1 cellular context compared by ENCODE assay signal in the genomic region with DNA sequence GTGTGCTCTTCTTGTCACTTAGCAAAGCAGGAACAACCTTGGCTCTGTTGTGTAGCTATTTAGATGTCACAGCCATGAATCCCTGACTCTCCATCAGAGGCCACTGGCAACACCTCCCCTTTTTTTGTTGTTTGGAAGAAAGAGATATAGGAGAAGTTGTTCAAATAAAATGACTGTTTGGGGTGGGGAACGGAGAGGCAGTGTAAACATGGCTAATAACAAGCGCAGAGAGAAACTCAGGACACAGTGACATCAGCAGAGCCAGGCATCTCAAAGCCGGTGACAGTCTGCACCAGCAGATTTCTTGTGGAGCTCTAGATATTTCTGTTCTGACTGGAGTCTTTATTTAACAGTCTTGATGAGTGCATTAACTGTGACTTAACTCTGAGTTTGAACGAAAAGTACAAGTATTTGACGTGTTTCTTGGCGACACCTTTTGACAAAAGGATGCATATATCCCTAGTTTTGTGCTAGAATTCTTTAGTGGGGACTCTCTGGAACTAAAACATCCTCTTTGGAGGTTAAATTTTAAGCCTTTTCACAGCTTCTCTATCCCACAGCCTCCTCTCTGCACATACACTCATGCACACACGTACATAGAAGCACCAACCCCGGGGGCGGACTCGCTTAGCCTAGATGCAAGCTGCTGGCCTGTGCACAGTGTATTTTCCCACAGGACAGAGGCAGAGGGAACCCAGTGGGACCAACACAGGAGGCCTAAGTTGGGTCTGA.
TF ChIP-seq lines count a peak whose summit lies in the region.

No MANE protein-coding gene starts in this region.

TF ChIP-seq in HepG2, 621 proteins besides CTCF, POLR2A, EP300 and RAD21 (continued from another document and continues in another):
- TF ChIP-seq, protein P1, sequence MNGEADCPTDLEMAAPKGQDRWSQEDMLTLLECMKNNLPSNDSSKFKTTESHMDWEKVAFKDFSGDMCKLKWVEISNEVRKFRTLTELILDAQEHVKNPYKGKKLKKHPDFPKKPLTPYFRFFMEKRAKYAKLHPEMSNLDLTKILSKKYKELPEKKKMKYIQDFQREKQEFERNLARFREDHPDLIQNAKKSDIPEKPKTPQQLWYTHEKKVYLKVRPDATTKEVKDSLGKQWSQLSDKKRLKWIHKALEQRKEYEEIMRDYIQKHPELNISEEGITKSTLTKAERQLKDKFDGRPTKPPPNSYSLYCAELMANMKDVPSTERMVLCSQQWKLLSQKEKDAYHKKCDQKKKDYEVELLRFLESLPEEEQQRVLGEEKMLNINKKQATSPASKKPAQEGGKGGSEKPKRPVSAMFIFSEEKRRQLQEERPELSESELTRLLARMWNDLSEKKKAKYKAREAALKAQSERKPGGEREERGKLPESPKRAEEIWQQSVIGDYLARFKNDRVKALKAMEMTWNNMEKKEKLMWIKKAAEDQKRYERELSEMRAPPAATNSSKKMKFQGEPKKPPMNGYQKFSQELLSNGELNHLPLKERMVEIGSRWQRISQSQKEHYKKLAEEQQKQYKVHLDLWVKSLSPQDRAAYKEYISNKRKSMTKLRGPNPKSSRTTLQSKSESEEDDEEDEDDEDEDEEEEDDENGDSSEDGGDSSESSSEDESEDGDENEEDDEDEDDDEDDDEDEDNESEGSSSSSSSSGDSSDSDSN (CRISPR knock-in tag; IDR thresholded peaks at IDR 0.05), result no peak
- TF ChIP-seq NCOA1 (CRISPR knock-in tag; IDR thresholded peaks at IDR 0.05) (no peak), SOX5 (CRISPR knock-in tag; IDR thresholded peaks at IDR 0.05; ENCODE audit: borderline replicate concordance) (peak; percentile 87), ZNF704 (CRISPR knock-in tag; IDR thresholded peaks at IDR 0.05; ENCODE audit: borderline replicate concordance) (no peak), ZNF230 (CRISPR knock-in tag; IDR thresholded peaks at IDR 0.05) (no peak), ZNF619 (CRISPR knock-in tag; IDR thresholded peaks at IDR 0.05) (no peak), TEAD2 (CRISPR knock-in tag; IDR thresholded peaks at IDR 0.05) (no peak), ESRRA (CRISPR knock-in tag; IDR thresholded peaks at IDR 0.05; ENCODE audit: low read depth) (no peak), CHD4 (IDR thresholded peaks at IDR 0.05; ENCODE audit: borderline replicate concordance, low read length) (no peak), CAMTA2 (CRISPR knock-in tag; IDR thresholded peaks at IDR 0.05; ENCODE audit: borderline replicate concordance) (no peak), ZNF335 (CRISPR knock-in tag; IDR thresholded peaks at IDR 0.05) (no peak; the same call in 1 of the 2 replicates), ATF4 (CRISPR knock-in tag; IDR thresholded peaks at IDR 0.05) (peak in 1 of 2 experiments; percentile 43; a peak in 2 of 4 replicates), ZSCAN30 (CRISPR knock-in tag; IDR thresholded peaks at IDR 0.05) (no peak), ZBTB20 (CRISPR knock-in tag; IDR thresholded peaks at IDR 0.05; ENCODE audit: borderline replicate concordance, low read depth) (no peak), TFE3 (CRISPR knock-in tag; IDR thresholded peaks at IDR 0.05) (no peak), MTERF4 (CRISPR knock-in tag; IDR thresholded peaks at IDR 0.05) (no peak), SMAD1 (CRISPR knock-in tag; IDR thresholded peaks at IDR 0.05; ENCODE audit: borderline replicate concordance, low read depth) (no peak), HOXA3 (CRISPR knock-in tag; IDR thresholded peaks at IDR 0.05) (0 out of 2 replicates have a peak, but pooled peaks have one; percentile 48), ZNF567 (CRISPR knock-in tag; IDR thresholded peaks at IDR 0.05; ENCODE audit: borderline replicate concordance) (no peak), ZNF552 (CRISPR knock-in tag; IDR thresholded peaks at IDR 0.05; ENCODE audit: borderline replicate concordance) (no peak), ZSCAN22 (CRISPR knock-in tag; IDR thresholded peaks at IDR 0.05) (no peak), GTF3A (CRISPR knock-in tag; conservative IDR thresholded peaks at IDR 0.05) (no peak), SATB2 (CRISPR knock-in tag; IDR thresholded peaks at IDR 0.05) (peak; percentile 63; the same call in 1 of the 2 replicates), FOXA3 (CRISPR knock-in tag; IDR thresholded peaks at IDR 0.05) (peak; percentile 95), USF2 (IDR thresholded peaks at IDR 0.05; ENCODE audit: low read depth, low read length) (no peak), USF2 (CRISPR knock-in tag; IDR thresholded peaks at IDR 0.05; ENCODE audit: borderline replicate concordance) (no peak), ZNF296 (CRISPR knock-in tag; conservative IDR thresholded peaks at IDR 0.05) (no peak), SIN3B (IDR thresholded peaks at IDR 0.05; ENCODE audit: low read length) (no peak), ZNF430 (CRISPR knock-in tag; IDR thresholded peaks at IDR 0.05) (no peak)
- TF ChIP-seq, protein P2, sequence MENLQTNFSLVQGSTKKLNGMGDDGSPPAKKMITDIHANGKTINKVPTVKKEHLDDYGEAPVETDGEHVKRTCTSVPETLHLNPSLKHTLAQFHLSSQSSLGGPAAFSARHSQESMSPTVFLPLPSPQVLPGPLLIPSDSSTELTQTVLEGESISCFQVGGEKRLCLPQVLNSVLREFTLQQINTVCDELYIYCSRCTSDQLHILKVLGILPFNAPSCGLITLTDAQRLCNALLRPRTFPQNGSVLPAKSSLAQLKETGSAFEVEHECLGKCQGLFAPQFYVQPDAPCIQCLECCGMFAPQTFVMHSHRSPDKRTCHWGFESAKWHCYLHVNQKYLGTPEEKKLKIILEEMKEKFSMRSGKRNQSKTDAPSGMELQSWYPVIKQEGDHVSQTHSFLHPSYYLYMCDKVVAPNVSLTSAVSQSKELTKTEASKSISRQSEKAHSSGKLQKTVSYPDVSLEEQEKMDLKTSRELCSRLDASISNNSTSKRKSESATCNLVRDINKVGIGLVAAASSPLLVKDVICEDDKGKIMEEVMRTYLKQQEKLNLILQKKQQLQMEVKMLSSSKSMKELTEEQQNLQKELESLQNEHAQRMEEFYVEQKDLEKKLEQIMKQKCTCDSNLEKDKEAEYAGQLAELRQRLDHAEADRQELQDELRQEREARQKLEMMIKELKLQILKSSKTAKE (CRISPR knock-in tag; IDR thresholded peaks at IDR 0.05; ENCODE audit: borderline replicate concordance), result no peak
- TF ChIP-seq, protein P3, sequence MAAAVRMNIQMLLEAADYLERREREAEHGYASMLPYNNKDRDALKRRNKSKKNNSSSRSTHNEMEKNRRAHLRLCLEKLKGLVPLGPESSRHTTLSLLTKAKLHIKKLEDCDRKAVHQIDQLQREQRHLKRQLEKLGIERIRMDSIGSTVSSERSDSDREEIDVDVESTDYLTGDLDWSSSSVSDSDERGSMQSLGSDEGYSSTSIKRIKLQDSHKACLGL (CRISPR knock-in tag; IDR thresholded peaks at IDR 0.05), result no peak
- TF ChIP-seq, protein P4, sequence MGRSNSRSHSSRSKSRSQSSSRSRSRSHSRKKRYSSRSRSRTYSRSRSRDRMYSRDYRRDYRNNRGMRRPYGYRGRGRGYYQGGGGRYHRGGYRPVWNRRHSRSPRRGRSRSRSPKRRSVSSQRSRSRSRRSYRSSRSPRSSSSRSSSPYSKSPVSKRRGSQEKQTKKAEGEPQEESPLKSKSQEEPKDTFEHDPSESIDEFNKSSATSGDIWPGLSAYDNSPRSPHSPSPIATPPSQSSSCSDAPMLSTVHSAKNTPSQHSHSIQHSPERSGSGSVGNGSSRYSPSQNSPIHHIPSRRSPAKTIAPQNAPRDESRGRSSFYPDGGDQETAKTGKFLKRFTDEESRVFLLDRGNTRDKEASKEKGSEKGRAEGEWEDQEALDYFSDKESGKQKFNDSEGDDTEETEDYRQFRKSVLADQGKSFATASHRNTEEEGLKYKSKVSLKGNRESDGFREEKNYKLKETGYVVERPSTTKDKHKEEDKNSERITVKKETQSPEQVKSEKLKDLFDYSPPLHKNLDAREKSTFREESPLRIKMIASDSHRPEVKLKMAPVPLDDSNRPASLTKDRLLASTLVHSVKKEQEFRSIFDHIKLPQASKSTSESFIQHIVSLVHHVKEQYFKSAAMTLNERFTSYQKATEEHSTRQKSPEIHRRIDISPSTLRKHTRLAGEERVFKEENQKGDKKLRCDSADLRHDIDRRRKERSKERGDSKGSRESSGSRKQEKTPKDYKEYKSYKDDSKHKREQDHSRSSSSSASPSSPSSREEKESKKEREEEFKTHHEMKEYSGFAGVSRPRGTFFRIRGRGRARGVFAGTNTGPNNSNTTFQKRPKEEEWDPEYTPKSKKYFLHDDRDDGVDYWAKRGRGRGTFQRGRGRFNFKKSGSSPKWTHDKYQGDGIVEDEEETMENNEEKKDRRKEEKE (IDR thresholded peaks at IDR 0.05), result no peak
- TF ChIP-seq, protein P5, sequence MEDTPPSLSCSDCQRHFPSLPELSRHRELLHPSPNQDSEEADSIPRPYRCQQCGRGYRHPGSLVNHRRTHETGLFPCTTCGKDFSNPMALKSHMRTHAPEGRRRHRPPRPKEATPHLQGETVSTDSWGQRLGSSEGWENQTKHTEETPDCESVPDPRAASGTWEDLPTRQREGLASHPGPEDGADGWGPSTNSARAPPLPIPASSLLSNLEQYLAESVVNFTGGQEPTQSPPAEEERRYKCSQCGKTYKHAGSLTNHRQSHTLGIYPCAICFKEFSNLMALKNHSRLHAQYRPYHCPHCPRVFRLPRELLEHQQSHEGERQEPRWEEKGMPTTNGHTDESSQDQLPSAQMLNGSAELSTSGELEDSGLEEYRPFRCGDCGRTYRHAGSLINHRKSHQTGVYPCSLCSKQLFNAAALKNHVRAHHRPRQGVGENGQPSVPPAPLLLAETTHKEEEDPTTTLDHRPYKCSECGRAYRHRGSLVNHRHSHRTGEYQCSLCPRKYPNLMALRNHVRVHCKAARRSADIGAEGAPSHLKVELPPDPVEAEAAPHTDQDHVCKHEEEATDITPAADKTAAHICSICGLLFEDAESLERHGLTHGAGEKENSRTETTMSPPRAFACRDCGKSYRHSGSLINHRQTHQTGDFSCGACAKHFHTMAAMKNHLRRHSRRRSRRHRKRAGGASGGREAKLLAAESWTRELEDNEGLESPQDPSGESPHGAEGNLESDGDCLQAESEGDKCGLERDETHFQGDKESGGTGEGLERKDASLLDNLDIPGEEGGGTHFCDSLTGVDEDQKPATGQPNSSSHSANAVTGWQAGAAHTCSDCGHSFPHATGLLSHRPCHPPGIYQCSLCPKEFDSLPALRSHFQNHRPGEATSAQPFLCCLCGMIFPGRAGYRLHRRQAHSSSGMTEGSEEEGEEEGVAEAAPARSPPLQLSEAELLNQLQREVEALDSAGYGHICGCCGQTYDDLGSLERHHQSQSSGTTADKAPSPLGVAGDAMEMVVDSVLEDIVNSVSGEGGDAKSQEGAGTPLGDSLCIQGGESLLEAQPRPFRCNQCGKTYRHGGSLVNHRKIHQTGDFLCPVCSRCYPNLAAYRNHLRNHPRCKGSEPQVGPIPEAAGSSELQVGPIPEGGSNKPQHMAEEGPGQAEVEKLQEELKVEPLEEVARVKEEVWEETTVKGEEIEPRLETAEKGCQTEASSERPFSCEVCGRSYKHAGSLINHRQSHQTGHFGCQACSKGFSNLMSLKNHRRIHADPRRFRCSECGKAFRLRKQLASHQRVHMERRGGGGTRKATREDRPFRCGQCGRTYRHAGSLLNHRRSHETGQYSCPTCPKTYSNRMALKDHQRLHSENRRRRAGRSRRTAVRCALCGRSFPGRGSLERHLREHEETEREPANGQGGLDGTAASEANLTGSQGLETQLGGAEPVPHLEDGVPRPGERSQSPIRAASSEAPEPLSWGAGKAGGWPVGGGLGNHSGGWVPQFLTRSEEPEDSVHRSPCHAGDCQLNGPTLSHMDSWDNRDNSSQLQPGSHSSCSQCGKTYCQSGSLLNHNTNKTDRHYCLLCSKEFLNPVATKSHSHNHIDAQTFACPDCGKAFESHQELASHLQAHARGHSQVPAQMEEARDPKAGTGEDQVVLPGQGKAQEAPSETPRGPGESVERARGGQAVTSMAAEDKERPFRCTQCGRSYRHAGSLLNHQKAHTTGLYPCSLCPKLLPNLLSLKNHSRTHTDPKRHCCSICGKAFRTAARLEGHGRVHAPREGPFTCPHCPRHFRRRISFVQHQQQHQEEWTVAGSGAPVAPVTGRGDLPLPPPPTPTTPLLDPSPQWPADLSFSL (CRISPR knock-in tag; IDR thresholded peaks at IDR 0.05), result no peak
